ENCODE assay signal across 15 cellular contexts in genomic region chr11:48050304-48050703, GRCh38.
DNase-seq lines count a peak whose midpoint lies in the region; ATAC-seq and TF ChIP-seq lines count a peak whose summit lies in the region.
"Had no signal": no experiment of that assay in that cellular context is flagged by ENCODE, and none has a peak within 500 bp of the region (broad histone marks: within the 10 kb centered on the region; RNA-seq: fewer than 3 reads in every experiment).

No MANE protein-coding gene starts in this region.

- ATAC-seq in foreskin keratinocyte (peak; percentile 3), left ventricle myocardium superior (no peak), GM21390 (IDR thresholded peaks at IDR 0.05; ENCODE audit: unreplicated experiment) (no peak)
- ATAC-seq: gastroesophageal sphincter had no signal

- DNase-seq in CD8-positive, alpha-beta memory T cell = no peak
- DNase-seq in MV-4-11 (lab: John Stamatoyannopoulos, UW) = peak; percentile 27
- DNase-seq in foreskin keratinocyte = no peak
- no peak for DNase-seq in smooth muscle cell (lab: John Stamatoyannopoulos, UW; ENCODE audit: unreplicated experiment)
- DNase-seq in GM19238 (ENCODE audit: insufficient read length, low spot score) = no peak
- DNase-seq in left ventricle myocardium superior = no peak
- DNase-seq: activated CD4-positive, alpha-beta T cell treated with anti-CD3 and anti-CD28 coated beads, Interleukin-2, amount 50 U/mL, for 4 hours; activated naive CD4-positive, alpha-beta T cell; effector CD4-positive, alpha-beta T cell; NCI-H446 treated with DMSO at 0.1 percent for 48 hours; Peyer's patch; stimulated activated CD4-positive, alpha-beta T cell treated with anti-CD3 and anti-CD28 coated beads, Interleukin-4, amount 100 ng/mL, for 1 hour; stimulated activated naive B cell treated with anti-CD40 and anti-IgM and Interleukin-4, amounts not matched to agents 10 μg/mL and 1 μg/mL and 100 μg/mL, for 72 hours had no signal

- peaks cover 0 to 11% (median 5%) of the 10 kb centered on the region in 3 donors for H3K36me3 Mint-ChIP-seq in CD8-positive, alpha-beta memory T cell

- H3K9me3 ChIP-seq in CD8-positive, alpha-beta memory T cell (ENCODE audit: low read length) = no peaks in the 10 kb centered on the region
- H3K9me3 ChIP-seq in smooth muscle cell (replicated peaks; ENCODE audit: low read depth) = no peaks in the 10 kb centered on the region
- H3K9me3 ChIP-seq: gastroesophageal sphincter, Peyer's patch had no signal

- WGBS in smooth muscle cell (ENCODE audit: low lambda C conversion rate) = 60% methylated on average over 3 of the region's 3 CpGs

- no peaks in the 10 kb centered on the region for H3K36me3 ChIP-seq in CD8-positive, alpha-beta memory T cell (ENCODE audit: insufficient read depth, low read length)
- no peaks in the 10 kb centered on the region for H3K36me3 ChIP-seq in smooth muscle cell (ENCODE audit: low read depth)
- H3K36me3 ChIP-seq: gastroesophageal sphincter, Peyer's patch had no signal

- no peaks in the 10 kb centered on the region for H3F3A ChIP-seq in smooth muscle cell (ENCODE audit: low read depth)

- peak overlapping the region in 7 of 8 donors; percentile 1 to 88 (median 37) for H3K27ac Mint-ChIP-seq in CD8-positive, alpha-beta memory T cell

- no peaks in the 10 kb centered on the region for H3K9me3 Mint-ChIP-seq in CD8-positive, alpha-beta memory T cell
- H3K9me3 Mint-ChIP-seq: stimulated activated naive B cell treated with anti-CD40 and anti-IgM and Interleukin-4, amounts not matched to agents 10 μg/mL and 1 μg/mL and 100 μg/mL, for 72 hours had no signal

- H3K4me3 ChIP-seq in CD8-positive, alpha-beta memory T cell (ENCODE audit: low read length) = no peak overlapping the region
- H3K4me3 ChIP-seq in smooth muscle cell = no peak overlapping the region
- H3K4me3 ChIP-seq: gastroesophageal sphincter, Peyer's patch had no signal

- H3K4me2 ChIP-seq in smooth muscle cell = no peak overlapping the region

- peaks cover 57 to 82% (median 77%) of the 10 kb centered on the region in 3 donors for H3K4me1 Mint-ChIP-seq in CD8-positive, alpha-beta memory T cell

- intact Hi-C loops in left ventricle myocardium superior (cut with micrococcal nuclease) = no loop called here

- CTCF ChIA-PET in CD8-positive, alpha-beta memory T cell (lab: Charles Lee) = interaction anchor here (0.7 to 0.9 kb wide), 2 partner anchors 13 to 43 kb away, joined by 3 read pairs; no protein-coding TSS in a partner anchor

- no peaks in the 10 kb centered on the region for H3K79me2 ChIP-seq in smooth muscle cell (ENCODE audit: low read depth)

- no peak overlapping the region for H3K27ac ChIP-seq in CD8-positive, alpha-beta memory T cell (ENCODE audit: low read depth, low read length)
- H3K27ac ChIP-seq in foreskin keratinocyte (no peak overlapping the region), smooth muscle cell (ENCODE audit: low read depth) (peak overlapping the region; percentile 48)
- H3K27ac ChIP-seq: gastroesophageal sphincter, Peyer's patch had no signal

- H3K27me3 ChIP-seq in CD8-positive, alpha-beta memory T cell (ENCODE audit: insufficient read depth, low read length, poor library complexity, severe bottlenecking) = no peaks in the 10 kb centered on the region
- H3K27me3 ChIP-seq in foreskin keratinocyte (no peaks in the 10 kb centered on the region), smooth muscle cell (ENCODE audit: low read depth) (no peaks in the 10 kb centered on the region)
- H3K27me3 ChIP-seq: gastroesophageal sphincter, Peyer's patch had no signal

- no peak overlapping the region for H3K9ac ChIP-seq in smooth muscle cell (ENCODE audit: low read depth)

- H3K4me3 Mint-ChIP-seq in CD8-positive, alpha-beta memory T cell = peak overlapping the region in 4 of 7 donors; percentile 2 to 47 (median 14)

- no peaks in the 10 kb centered on the region for H4K20me1 ChIP-seq in smooth muscle cell (ENCODE audit: low read depth)

- POLR2A ChIA-PET in CD8-positive, alpha-beta memory T cell (lab: Charles Lee) = interaction anchor here (0.6 kb wide), 1 partner anchor 66 kb away, joined by 8 read pairs; no protein-coding TSS in a partner anchor

- no peaks in the 10 kb centered on the region for H3K27me3 Mint-ChIP-seq in CD8-positive, alpha-beta memory T cell
- H3K27me3 Mint-ChIP-seq: stimulated activated naive B cell treated with anti-CD40 and anti-IgM and Interleukin-4, amounts not matched to agents 10 μg/mL and 1 μg/mL and 100 μg/mL, for 72 hours had no signal

- H2AFZ ChIP-seq in smooth muscle cell (ENCODE audit: low read depth) = no peak overlapping the region

- no peak for TF ChIP-seq CTCF in foreskin keratinocyte (conservative IDR thresholded peaks at IDR 0.05)
- TF ChIP-seq CTCF in smooth muscle cell (IDR thresholded peaks at IDR 0.05; ENCODE audit: borderline replicate concordance, insufficient read depth, poor library complexity, severe bottlenecking) = no peak

- peaks cover 59% of the 10 kb centered on the region for H3K4me1 ChIP-seq in CD8-positive, alpha-beta memory T cell (ENCODE audit: insufficient read depth, low read length)
- H3K4me1 ChIP-seq in foreskin keratinocyte (peaks cover 12% of the 10 kb centered on the region), smooth muscle cell (ENCODE audit: low read depth) (no peaks in the 10 kb centered on the region)
